31 cellular contexts compared by ENCODE assay signal in the genomic region with DNA sequence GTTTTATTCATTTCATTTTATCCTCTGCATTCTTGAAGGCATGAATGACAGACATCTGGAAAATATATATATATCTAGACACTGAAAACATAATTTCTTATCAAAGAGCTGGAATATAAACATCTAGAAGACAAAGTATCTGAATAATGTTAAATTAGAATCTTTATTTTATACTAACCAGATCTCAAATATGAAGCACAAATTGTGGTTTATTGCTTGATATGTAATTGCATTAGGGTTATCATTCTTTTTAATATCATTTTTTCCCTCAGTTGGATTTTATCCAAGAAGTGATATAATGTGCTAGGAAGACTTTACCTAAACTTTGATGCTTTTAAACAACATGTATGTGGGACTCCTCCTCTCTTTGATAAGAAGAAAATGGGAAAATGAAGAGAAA.
DNase-seq lines count a peak whose midpoint lies in the region; ATAC-seq, FAIRE-seq and TF ChIP-seq lines count a peak whose summit lies in the region.
"Had no signal": no experiment of that assay in that cellular context is flagged by ENCODE, and none has a peak within 500 bp of the region (broad histone marks: within the 10 kb centered on the region; RNA-seq: fewer than 3 reads in every experiment).

No MANE protein-coding gene starts in this region.

- no peaks in the 10 kb centered on the region for H3K9me2 ChIP-seq in SK-N-SH

- no peak overlapping the region for H3K27ac ChIP-seq in SK-N-SH (ENCODE audit: low read depth in 2 of 2, low read length in 1 of 2)
- H3K27ac ChIP-seq: 22Rv1; A549; BLaER1; BLaER1 treated with 17β-estradiol and CSF1 and Interleukin-3, amounts not matched to agents 10 nM and 100 nM; C4-2B had no signal

- no peak overlapping the region for H3K9ac ChIP-seq in SK-N-SH
- H3K9ac ChIP-seq: BLaER1; BLaER1 treated with 17β-estradiol and CSF1 and Interleukin-3, amounts not matched to agents 10 nM and 100 nM had no signal

- ATAC-seq in SK-N-SH treated with all-trans-retinoic acid at 6 μM for 48 hours, result no peak
- ATAC-seq: A549; CD8-positive, alpha-beta T cell had no signal

- no peak overlapping the region for H3K4me3 ChIP-seq in SK-N-SH (ENCODE audit: low read depth in 2 of 2, low read length in 1 of 2)
- H3K4me3 ChIP-seq: A549; BLaER1; BLaER1 treated with 17β-estradiol and CSF1 and Interleukin-3, amounts not matched to agents 10 nM and 100 nM had no signal

- DNase-seq in SK-N-SH (no peak), NOMO-1 (lab: John Stamatoyannopoulos, UW; ENCODE audit: unreplicated experiment in 2 of 2) (no peak)
- DNase-seq: 8988T; ACHN; AML-193; BE2C; C1 segment of cervical spinal cord; Caco-2; Calu3; CD4-positive, alpha-beta memory T cell; CD4-positive, alpha-beta T cell; CD4-positive, CD25-positive, alpha-beta regulatory T cell; CD8-positive, alpha-beta memory T cell; CD8-positive, alpha-beta T cell; COR-L47; DMS 273 treated with DMSO at 0.1 percent for 48 hours; DMS153; DMS53; DMS79; DMS79 treated with DMSO at 0.1 percent for 48 hours; DND-41; EL had no signal

- CTCF ChIA-PET in SK-N-SH (lab: Yijun Ruan, JAX), result no interaction called here

- no peak for TF ChIP-seq EP300 in SK-N-SH (IDR thresholded peaks at IDR 0.05; ENCODE audit: borderline replicate concordance in 1 of 2, low read depth in 1 of 2, low read length in 1 of 2)

- H3K79me2 ChIP-seq in SK-N-SH (ENCODE audit: insufficient read depth), result no peaks in the 10 kb centered on the region

- no peaks in the 10 kb centered on the region for H4K20me1 ChIP-seq in SK-N-SH (ENCODE audit: insufficient read depth)
- H4K20me1 ChIP-seq: BLaER1; BLaER1 treated with 17β-estradiol and CSF1 and Interleukin-3, amounts not matched to agents 10 nM and 100 nM had no signal

- no peaks in the 10 kb centered on the region for H3K9me3 ChIP-seq in SK-N-SH
- H3K9me3 ChIP-seq: A549, BE2C, BLaER1, Caco-2 had no signal

- TF ChIP-seq RAD21 in SK-N-SH (IDR thresholded peaks at IDR 0.05; ENCODE audit: low read length), result no peak

- FAIRE-seq in TTC549 (lab: Jason Lieb, UNC), result peak; percentile 56
- FAIRE-seq: A204.1, A549, D721Med had no signal

- TF ChIP-seq CTCF in SK-N-SH (IDR thresholded peaks at IDR 0.05), result no peak

- no peaks in the 10 kb centered on the region for H3K27me3 ChIP-seq in SK-N-SH (ENCODE audit: insufficient read depth)
- H3K27me3 ChIP-seq: BE2C; BLaER1; BLaER1 treated with 17β-estradiol and CSF1 and Interleukin-3, amounts not matched to agents 10 nM and 100 nM had no signal

- no peak overlapping the region for H2AFZ ChIP-seq in SK-N-SH (ENCODE audit: low read depth)

- no peaks in the 10 kb centered on the region for H3K36me3 ChIP-seq in SK-N-SH (replicated peaks in 1 of 2; ENCODE audit: control insufficient read depth in 1 of 2, insufficient read depth in 2 of 2, low read length in 1 of 2)
- H3K36me3 ChIP-seq: BE2C, BLaER1 had no signal

- H3K4me2 ChIP-seq in SK-N-SH, result no peak overlapping the region
- H3K4me2 ChIP-seq: A549; BLaER1; BLaER1 treated with 17β-estradiol and CSF1 and Interleukin-3, amounts not matched to agents 10 nM and 100 nM had no signal

- H3F3A ChIP-seq in SK-N-SH (replicated peaks; ENCODE audit: insufficient read depth), result no peaks in the 10 kb centered on the region

- POLR2A ChIA-PET in SK-N-SH (lab: Yijun Ruan, JAX), result no interaction called here

- H3K4me1 ChIP-seq in SK-N-SH (ENCODE audit: control insufficient read depth in 1 of 2, insufficient read depth in 2 of 2, low read depth in 1 of 2, low read length in 1 of 2), result no peaks in the 10 kb centered on the region; a peak in 1 of 4 replicates
- H3K4me1 ChIP-seq: A549; BE2C; BLaER1; BLaER1 treated with 17β-estradiol and CSF1 and Interleukin-3, amounts not matched to agents 10 nM and 100 nM; Caco-2 had no signal

TF ChIP-seq in SK-N-SH treated with all-trans-retinoic acid at 6 μM for 48 hours, 23 proteins besides CTCF, POLR2A, EP300 and RAD21 (continues in another document):
- no peak for TF ChIP-seq ZNF565 (CRISPR knock-in tag; conservative IDR thresholded peaks at IDR 0.05; ENCODE audit: low read depth)
- no peak for TF ChIP-seq OSR1 (CRISPR knock-in tag; IDR thresholded peaks at IDR 0.05)
- TF ChIP-seq GLIS3 (CRISPR knock-in tag; IDR thresholded peaks at IDR 0.05), result no peak
- peak; percentile 90 for TF ChIP-seq ISL1 (CRISPR knock-in tag; IDR thresholded peaks at IDR 0.05)
- TF ChIP-seq ESRRG (CRISPR knock-in tag; IDR thresholded peaks at IDR 0.05), result no peak
- no peak for TF ChIP-seq TOX (CRISPR knock-in tag; IDR thresholded peaks at IDR 0.05; ENCODE audit: borderline replicate concordance)
- no peak for TF ChIP-seq RARB (CRISPR knock-in tag; IDR thresholded peaks at IDR 0.05)
- TF ChIP-seq, protein P1, sequence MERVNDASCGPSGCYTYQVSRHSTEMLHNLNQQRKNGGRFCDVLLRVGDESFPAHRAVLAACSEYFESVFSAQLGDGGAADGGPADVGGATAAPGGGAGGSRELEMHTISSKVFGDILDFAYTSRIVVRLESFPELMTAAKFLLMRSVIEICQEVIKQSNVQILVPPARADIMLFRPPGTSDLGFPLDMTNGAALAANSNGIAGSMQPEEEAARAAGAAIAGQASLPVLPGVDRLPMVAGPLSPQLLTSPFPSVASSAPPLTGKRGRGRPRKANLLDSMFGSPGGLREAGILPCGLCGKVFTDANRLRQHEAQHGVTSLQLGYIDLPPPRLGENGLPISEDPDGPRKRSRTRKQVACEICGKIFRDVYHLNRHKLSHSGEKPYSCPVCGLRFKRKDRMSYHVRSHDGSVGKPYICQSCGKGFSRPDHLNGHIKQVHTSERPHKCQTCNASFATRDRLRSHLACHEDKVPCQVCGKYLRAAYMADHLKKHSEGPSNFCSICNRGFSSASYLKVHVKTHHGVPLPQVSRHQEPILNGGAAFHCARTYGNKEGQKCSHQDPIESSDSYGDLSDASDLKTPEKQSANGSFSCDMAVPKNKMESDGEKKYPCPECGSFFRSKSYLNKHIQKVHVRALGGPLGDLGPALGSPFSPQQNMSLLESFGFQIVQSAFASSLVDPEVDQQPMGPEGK (CRISPR knock-in tag; IDR thresholded peaks at IDR 0.05; ENCODE audit: borderline replicate concordance), result no peak
- peak; percentile 86 for TF ChIP-seq TCF4 (CRISPR knock-in tag; IDR thresholded peaks at IDR 0.05; ENCODE audit: borderline replicate concordance)
- no peak for TF ChIP-seq PPARA (CRISPR knock-in tag; IDR thresholded peaks at IDR 0.05; ENCODE audit: borderline replicate concordance)
- no peak for TF ChIP-seq ZFP3 (CRISPR knock-in tag; IDR thresholded peaks at IDR 0.05)
- TF ChIP-seq BACH2 (CRISPR knock-in tag; IDR thresholded peaks at IDR 0.05; ENCODE audit: borderline replicate concordance), result no peak

TF ChIP-seq in SK-N-SH, 30 proteins besides CTCF, POLR2A, EP300 and RAD21:
- no peak for TF ChIP-seq TCF12 (IDR thresholded peaks at IDR 0.05)
- TF ChIP-seq, protein P2, sequence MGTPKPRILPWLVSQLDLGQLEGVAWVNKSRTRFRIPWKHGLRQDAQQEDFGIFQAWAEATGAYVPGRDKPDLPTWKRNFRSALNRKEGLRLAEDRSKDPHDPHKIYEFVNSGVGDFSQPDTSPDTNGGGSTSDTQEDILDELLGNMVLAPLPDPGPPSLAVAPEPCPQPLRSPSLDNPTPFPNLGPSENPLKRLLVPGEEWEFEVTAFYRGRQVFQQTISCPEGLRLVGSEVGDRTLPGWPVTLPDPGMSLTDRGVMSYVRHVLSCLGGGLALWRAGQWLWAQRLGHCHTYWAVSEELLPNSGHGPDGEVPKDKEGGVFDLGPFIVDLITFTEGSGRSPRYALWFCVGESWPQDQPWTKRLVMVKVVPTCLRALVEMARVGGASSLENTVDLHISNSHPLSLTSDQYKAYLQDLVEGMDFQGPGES (IDR thresholded peaks at IDR 0.05; ENCODE audit: low read depth, low read length), result no peak
- TF ChIP-seq, protein P3, sequence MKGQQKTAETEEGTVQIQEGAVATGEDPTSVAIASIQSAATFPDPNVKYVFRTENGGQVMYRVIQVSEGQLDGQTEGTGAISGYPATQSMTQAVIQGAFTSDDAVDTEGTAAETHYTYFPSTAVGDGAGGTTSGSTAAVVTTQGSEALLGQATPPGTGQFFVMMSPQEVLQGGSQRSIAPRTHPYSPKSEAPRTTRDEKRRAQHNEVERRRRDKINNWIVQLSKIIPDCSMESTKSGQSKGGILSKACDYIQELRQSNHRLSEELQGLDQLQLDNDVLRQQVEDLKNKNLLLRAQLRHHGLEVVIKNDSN (IDR thresholded peaks at IDR 0.05; ENCODE audit: borderline replicate concordance, low read depth), result no peak
- TF ChIP-seq GATA2 (CRISPR knock-in tag; IDR thresholded peaks at IDR 0.05), result no peak
- no peak for TF ChIP-seq TAF1 (IDR thresholded peaks at IDR 0.05; ENCODE audit: borderline replicate concordance, low read depth, low read length)
- TF ChIP-seq POLR2AphosphoS5 (IDR thresholded peaks at IDR 0.05; ENCODE audit: low read depth, low read length), result no peak
- TF ChIP-seq MEF2A (IDR thresholded peaks at IDR 0.05; ENCODE audit: borderline replicate concordance, low read depth), result no peak
- no peak for TF ChIP-seq GABPA (IDR thresholded peaks at IDR 0.05; ENCODE audit: low read depth)
- TF ChIP-seq RCOR1 (IDR thresholded peaks at IDR 0.05; ENCODE audit: low read length), result no peak
